25 cellular contexts compared by ENCODE assay signal in genomic region chr16:82784567-82784956, GRCh38.
"Had no signal": no experiment of that assay in that cellular context is flagged by ENCODE, and none has a peak within 500 bp of the region (broad histone marks: within the 10 kb centered on the region; RNA-seq: fewer than 3 reads in every experiment).

No MANE protein-coding gene starts in this region.

- H3K4me3 Mint-ChIP-seq: activated CD4-positive, alpha-beta memory T cell treated with anti-CD3 and anti-CD28 coated beads for 36 hours; activated CD4-positive, alpha-beta T cell treated with anti-CD3 and anti-CD28 coated beads, Interleukin-2, amount 10 ng/mL, durations not matched to agents 7 days and 5 days; activated naive CD8-positive, alpha-beta T cell treated with anti-CD3 and anti-CD28 coated beads, Interleukin-2, amount 50 U/mL, for 24 hours; activated T-cell treated with anti-CD3 and anti-CD28 coated beads, Interleukin-2, amount 50 U/mL, for 4 hours; T-helper 2 cell treated with Interferon-gamma antibody and Interleukin-4, amounts not matched to agents 5 μg/mL and 100 μg/mL, for 36 hours had no signal

- H3K27me3 ChIP-seq: ascending aorta, body of pancreas, SJSA1 had no signal

- H3K4me3 ChIP-seq: ascending aorta, body of pancreas, SJSA1 had no signal

- H3K4me1 Mint-ChIP-seq: activated naive CD8-positive, alpha-beta T cell treated with anti-CD3 and anti-CD28 coated beads, Interleukin-2, amount 50 U/mL, for 24 hours had no signal

- H3K9me3 ChIP-seq: ascending aorta, body of pancreas, SJSA1 had no signal

- DNase-seq: activated CD4-positive, alpha-beta memory T cell treated with anti-CD3 and anti-CD28 coated beads for 36 hours; activated CD4-positive, alpha-beta T cell treated with anti-CD3 and anti-CD28 coated beads, Interleukin-2, amount 10 ng/mL, durations not matched to agents 7 days and 5 days; activated CD4-positive, CD25-positive, alpha-beta regulatory T cell; activated CD8-positive, alpha-beta memory T cell treated with anti-CD3 and anti-CD28 coated beads for 24 hours; activated effector memory CD4-positive, alpha-beta T cell treated with anti-CD3 and anti-CD28 coated beads, Interleukin-2, amount 50 U/mL, for 16 hours; activated naive CD4-positive, alpha-beta T cell treated with Interleukin-2 at 50 U/mL for 16 hours; activated naive CD8-positive, alpha-beta T cell treated with anti-CD3 and anti-CD28 coated beads, Interleukin-2, amount 50 U/mL, for 24 hours; activated T-cell treated with anti-CD3 and anti-CD28 coated beads, Interleukin-2, amount 50 U/mL, for 4 hours; amniotic stem cell; body of pancreas; central memory CD4-positive, alpha-beta T cell; KBM-7; NCI-H1092 treated with DMSO at 0.1 percent for 48 hours; NCI-H1436; NCI-H1694 treated with DMSO at 0.1 percent for 48 hours; NCI-H2029 treated with DMSO at 0.1 percent for 48 hours; NCI-H446; PC-3; SHP77; SW 1271 had no signal

- H3K9me3 Mint-ChIP-seq: activated CD4-positive, alpha-beta memory T cell treated with anti-CD3 and anti-CD28 coated beads for 36 hours; activated CD4-positive, alpha-beta T cell treated with anti-CD3 and anti-CD28 coated beads, Interleukin-2, amount 10 ng/mL, durations not matched to agents 7 days and 5 days; activated naive CD4-positive, alpha-beta T cell treated with anti-CD3 and anti-CD28 coated beads, Interleukin-2, amount 50 U/mL, for 72 hours; activated T-cell treated with anti-CD3 and anti-CD28 coated beads, Interleukin-2, amount 50 U/mL, for 4 hours; T-helper 2 cell treated with Interferon-gamma antibody and Interleukin-4, amounts not matched to agents 5 μg/mL and 100 μg/mL, for 36 hours had no signal

- H3K27ac Mint-ChIP-seq: activated CD4-positive, alpha-beta memory T cell treated with anti-CD3 and anti-CD28 coated beads for 36 hours; activated CD4-positive, alpha-beta T cell treated with anti-CD3 and anti-CD28 coated beads, Interleukin-2, amount 10 ng/mL, durations not matched to agents 7 days and 5 days; activated naive CD4-positive, alpha-beta T cell treated with anti-CD3 and anti-CD28 coated beads, Interleukin-2, amount 50 U/mL, for 72 hours; activated naive CD8-positive, alpha-beta T cell treated with anti-CD3 and anti-CD28 coated beads, Interleukin-2, amount 50 U/mL, for 24 hours; T-helper 2 cell treated with Interferon-gamma antibody and Interleukin-4, amounts not matched to agents 5 μg/mL and 100 μg/mL, for 36 hours had no signal

- H3K27ac ChIP-seq: ascending aorta, body of pancreas, SJSA1 had no signal

- ATAC-seq: activated naive CD4-positive, alpha-beta T cell treated with anti-CD3 and anti-CD28 coated beads, Interleukin-2, amount 50 U/mL, for 72 hours; activated naive CD8-positive, alpha-beta T cell treated with anti-CD3 and anti-CD28 coated beads, Interleukin-2, amount 50 U/mL, for 24 hours; activated T-cell treated with anti-CD3 and anti-CD28 coated beads, Interleukin-2, amount 50 U/mL, for 4 hours; body of pancreas; PC-3; SK-N-SH treated with all-trans-retinoic acid at 6 μM for 48 hours had no signal
